Comparison of ENCODE assay signal across 8 cellular contexts in the genomic region with DNA sequence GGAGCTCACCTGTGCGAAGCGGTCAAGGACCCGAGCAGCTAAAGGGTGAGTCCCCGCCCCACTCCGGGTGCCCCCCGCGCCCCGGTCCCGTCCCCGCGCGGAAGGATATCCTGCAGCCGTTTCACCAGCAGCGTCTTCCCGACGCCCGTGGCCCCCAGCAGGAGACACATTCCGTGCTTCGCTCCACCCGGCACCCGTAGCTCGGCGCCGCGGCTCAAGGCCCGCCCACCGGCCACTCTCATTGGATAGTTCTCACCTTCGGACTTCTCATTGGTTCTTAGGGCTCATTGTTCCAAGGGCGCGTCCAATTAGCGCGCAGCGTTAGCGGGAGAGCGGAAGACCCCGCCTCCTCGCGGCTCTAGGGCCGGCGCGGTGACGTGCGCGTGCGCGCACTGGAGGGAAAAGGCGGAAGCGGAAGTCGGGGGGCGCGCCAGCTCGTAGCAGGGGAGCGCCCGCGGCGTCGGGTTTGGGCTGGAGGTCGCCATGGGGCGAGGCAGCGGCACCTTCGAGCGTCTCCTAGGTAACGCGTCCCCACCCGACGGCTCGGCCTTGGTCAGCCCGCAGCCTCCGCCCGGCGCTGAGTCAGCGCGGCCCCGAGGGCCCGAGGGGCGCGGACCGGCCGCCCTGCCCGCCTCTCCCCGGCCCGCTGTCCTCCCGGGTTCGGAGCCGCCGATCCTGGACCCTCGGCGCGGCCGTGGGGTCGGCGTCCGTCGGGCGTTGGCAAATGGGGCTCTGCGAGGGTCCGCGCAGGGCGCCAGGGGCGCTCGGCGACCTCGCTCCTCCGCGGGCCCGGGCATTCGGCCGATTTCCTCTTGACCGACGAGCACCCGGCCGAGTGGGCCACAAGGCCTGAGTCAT. TPM values are rescaled to one million over a fixed set of nuclear protein-coding genes. Genes with fewer than 3 reads are reported as not detected.
DNase-seq lines count a peak whose midpoint lies in the region; ATAC-seq and TF ChIP-seq lines count a peak whose summit lies in the region.

TSS of gene ARL16 (minus strand) at position 214 of the 858 bp plus-strand sequence. CDS start at position 170, 44 bp downstream.
A gene with protein sequence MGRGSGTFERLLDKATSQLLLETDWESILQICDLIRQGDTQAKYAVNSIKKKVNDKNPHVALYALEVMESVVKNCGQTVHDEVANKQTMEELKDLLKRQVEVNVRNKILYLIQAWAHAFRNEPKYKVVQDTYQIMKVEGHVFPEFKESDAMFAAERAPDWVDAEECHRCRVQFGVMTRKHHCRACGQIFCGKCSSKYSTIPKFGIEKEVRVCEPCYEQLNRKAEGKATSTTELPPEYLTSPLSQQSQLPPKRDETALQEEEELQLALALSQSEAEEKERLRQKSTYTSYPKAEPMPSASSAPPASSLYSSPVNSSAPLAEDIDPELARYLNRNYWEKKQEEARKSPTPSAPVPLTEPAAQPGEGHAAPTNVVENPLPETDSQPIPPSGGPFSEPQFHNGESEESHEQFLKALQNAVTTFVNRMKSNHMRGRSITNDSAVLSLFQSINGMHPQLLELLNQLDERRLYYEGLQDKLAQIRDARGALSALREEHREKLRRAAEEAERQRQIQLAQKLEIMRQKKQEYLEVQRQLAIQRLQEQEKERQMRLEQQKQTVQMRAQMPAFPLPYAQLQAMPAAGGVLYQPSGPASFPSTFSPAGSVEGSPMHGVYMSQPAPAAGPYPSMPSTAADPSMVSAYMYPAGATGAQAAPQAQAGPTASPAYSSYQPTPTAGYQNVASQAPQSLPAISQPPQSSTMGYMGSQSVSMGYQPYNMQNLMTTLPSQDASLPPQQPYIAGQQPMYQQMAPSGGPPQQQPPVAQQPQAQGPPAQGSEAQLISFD (plus strand): TSS at position 428 of the 858 bp plus-strand sequence. CDS start 56 bp downstream, at position 484.

- H3K36me3 ChIP-seq in CD8-positive, alpha-beta memory T cell (ENCODE audit: insufficient read depth, low read length): peaks cover 24% of the 10 kb centered on the region
- peaks cover 38% of the 10 kb centered on the region for H3K36me3 ChIP-seq in lower lobe of right lung

- CTCF ChIA-PET in CD8-positive, alpha-beta memory T cell (lab: Charles Lee): interaction anchor here (0.7 to 2.9 kb wide), 4 partner anchors 10 to 171 kb away, joined by 3 to 12 read pairs (median 4); partner anchors contain the start of gene MRPL12

- TF ChIP-seq CTCF in lower lobe of right lung (IDR thresholded peaks at IDR 0.05): no peak

- DNase-seq in CD8-positive, alpha-beta memory T cell: peak; percentile 96 to 98 (median 98)
- peak; percentile 99 for DNase-seq in HS-5 (ENCODE audit: low read depth)
- DNase-seq in NK-92 treated with Interleukin-12 subunit alpha and Interleukin-12 subunit beta, amount 100 ng/mL, for 24 hours (lab: John Stamatoyannopoulos, UW): peak; percentile 95
- DNase-seq in activated CD8-positive, alpha-beta memory T cell treated with anti-CD3 and anti-CD28 coated beads for 24 hours: peak; percentile 98
- peak; percentile 95 for DNase-seq in effector CD4-positive, alpha-beta T cell
- peak; percentile 98 for DNase-seq in lower lobe of right lung
- peak; percentile 95 to 97 (median 95) for DNase-seq in stimulated activated CD4-positive, alpha-beta T cell treated with anti-CD3 and anti-CD28 coated beads, TNF-alpha, amount 100 ng/mL, for 24 hours (ENCODE audit: low read depth in 3 of 3)

- POLR2A ChIA-PET in CD8-positive, alpha-beta memory T cell (lab: Charles Lee): interaction anchor here (0.5 to 3.9 kb wide), 21 partner anchors 9 to 1846 kb away, joined by 3 to 38 read pairs (median 4); partner anchors contain the start of genes CCDC137, FN3KRP, MCRIP1 and MRPL12

- H3K4me1 Mint-ChIP-seq in CD8-positive, alpha-beta memory T cell: peaks cover 27 to 44% (median 28%) of the 10 kb centered on the region in 3 donors

- peak within 1 kb of the TSS; percentile 79 for H3K27ac ChIP-seq in CD8-positive, alpha-beta memory T cell (ENCODE audit: low read depth, low read length)
- H3K27ac ChIP-seq in lower lobe of right lung: peak within 1 kb of the TSS; percentile 93

- peak within 1 kb of the TSS; percentile 95 for H3K4me3 ChIP-seq in CD8-positive, alpha-beta memory T cell (ENCODE audit: low read length)
- H3K4me3 ChIP-seq in lower lobe of right lung: peak within 1 kb of the TSS; percentile 98

- H3K4me1 ChIP-seq in CD8-positive, alpha-beta memory T cell (ENCODE audit: insufficient read depth, low read length): peaks cover 28% of the 10 kb centered on the region
- H3K4me1 ChIP-seq in lower lobe of right lung: peaks cover 29% of the 10 kb centered on the region

- ATAC-seq in GM19468 (IDR thresholded peaks at IDR 0.05; ENCODE audit: extremely low read depth, unreplicated experiment): peak; percentile 80
- peak; percentile 98 to 99 for ATAC-seq in lower lobe of right lung

- H3K4me3 Mint-ChIP-seq in CD8-positive, alpha-beta memory T cell: peak within 1 kb of the TSS; percentile 92 to 99 (median 97)

- peak within 1 kb of the TSS; percentile 83 to 99 (median 94) for H3K27ac Mint-ChIP-seq in CD8-positive, alpha-beta memory T cell

- no peaks in the 10 kb centered on the region for H3K9me3 Mint-ChIP-seq in CD8-positive, alpha-beta memory T cell

- H3K27me3 ChIP-seq in CD8-positive, alpha-beta memory T cell (ENCODE audit: insufficient read depth, low read length, poor library complexity, severe bottlenecking): no peaks in the 10 kb centered on the region
- no peaks in the 10 kb centered on the region for H3K27me3 ChIP-seq in lower lobe of right lung (ENCODE audit: low read depth)

- H3K9me3 ChIP-seq in CD8-positive, alpha-beta memory T cell (ENCODE audit: low read length): no peaks in the 10 kb centered on the region
- no peaks in the 10 kb centered on the region for H3K9me3 ChIP-seq in lower lobe of right lung

- intact Hi-C loops in lower lobe of right lung (cut with DNase I): no loop called here

- peaks cover 0 to 54% (median 5%) of the 10 kb centered on the region in 3 donors for H3K36me3 Mint-ChIP-seq in CD8-positive, alpha-beta memory T cell

- H3K27me3 Mint-ChIP-seq in CD8-positive, alpha-beta memory T cell: peaks cover 0 to 3% of the 10 kb centered on the region in 2 donors

RNA-seq across cellular contexts. Expression of gene ARL16, which starts in this region (rescaled TPM):
- 10 to 100 TPM; 16.3 to 19.7 TPM for total RNA-seq in CD8-positive, alpha-beta memory T cell
- 33.0 TPM for polyA plus RNA-seq in CD8-positive, alpha-beta memory T cell
- total RNA-seq in lower lobe of right lung: 19.0 TPM

RNA-seq across cellular contexts. Expression of the second gene that starts in this region (rescaled TPM):
- 100 to 1,000 TPM; 122 to 135 TPM for total RNA-seq in CD8-positive, alpha-beta memory T cell
- 36.7 TPM for polyA plus RNA-seq in CD8-positive, alpha-beta memory T cell
- total RNA-seq in lower lobe of right lung: 92.0 TPM

Comparison
In these comparisons a context has a peak if more than half of its experiments do, and no peak if none do; other contexts are left out.
1. Peak in every context shown above with its lines: DNase-seq, ATAC-seq, H3K4me3 ChIP-seq and H3K27ac ChIP-seq.